ENCODE assay signal across 7 cellular contexts in the genomic region with DNA sequence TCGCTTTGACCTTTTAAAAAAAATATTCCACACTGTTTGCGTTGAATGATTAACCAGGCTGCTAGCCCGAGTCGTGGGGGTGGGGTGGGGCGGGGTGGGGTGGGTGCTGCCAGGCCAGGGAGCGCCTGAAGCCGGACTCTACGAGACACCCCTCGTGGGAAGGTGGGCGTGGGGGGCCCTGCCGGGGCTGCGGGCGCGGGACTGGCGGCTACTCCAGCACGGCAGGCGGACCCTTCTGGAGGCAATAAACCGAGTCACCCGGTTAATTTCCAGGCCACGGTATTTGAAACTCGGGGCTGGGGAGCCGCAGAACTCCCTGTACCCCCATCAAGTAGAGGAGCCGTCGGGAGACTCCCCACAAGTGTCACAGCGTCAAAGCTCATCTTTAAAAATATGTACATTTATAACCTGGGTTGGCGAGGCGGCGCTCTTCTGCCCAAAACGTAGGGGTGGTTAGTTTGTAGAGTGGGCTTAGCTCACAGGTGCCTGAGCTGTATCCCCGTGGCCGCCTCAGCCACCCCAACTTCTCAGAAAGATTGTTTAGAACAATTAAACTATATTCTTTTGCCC. TPM values are rescaled to one million over a fixed set of nuclear protein-coding genes. Genes with fewer than 3 reads are reported as not detected.
DNase-seq lines count a peak whose midpoint lies in the region; ATAC-seq and TF ChIP-seq lines count a peak whose summit lies in the region.

No MANE protein-coding gene starts in this region.

- peak; percentile 16 for ATAC-seq in GM18868 (IDR thresholded peaks at IDR 0.05; ENCODE audit: unreplicated experiment)
- no peak for ATAC-seq in HG03196 (IDR thresholded peaks at IDR 0.05; ENCODE audit: unreplicated experiment)

- peak overlapping the region; percentile 98 for H3K4me3 ChIP-seq in fibroblast of villous mesenchyme (ENCODE audit: low read depth, low read length)

- TF ChIP-seq CTCF in fibroblast of villous mesenchyme (IDR thresholded peaks at IDR 0.05; ENCODE audit: insufficient read depth, low read depth, low read length): peak; percentile 3

- peak; percentile 50 for DNase-seq in NCI-H69 (lab: John Stamatoyannopoulos, UW)
- peak; percentile 15 for DNase-seq in activated T-helper 1 cell treated with Interleukin-2 at 50 U/mL for 16 hours (ENCODE audit: low read depth)
- no peak for DNase-seq in fibroblast of villous mesenchyme (ENCODE audit: low read depth)
- DNase-seq in pons (ENCODE audit: low spot score): peak; percentile 28
- no peak for DNase-seq in HPDE6-E6E7 (ENCODE audit: extremely low spot score)

RNA-seq across cellular contexts. Expression of a gene that starts 1.2 kb away (rescaled TPM):
- total RNA-seq in fibroblast of villous mesenchyme: 19.0 and 26.3 TPM in 2 replicates

Comparison
In these comparisons a context has a peak if more than half of its experiments do, and no peak if none do; other contexts are left out.
1. DNase-seq: peak in NCI-H69 (single experiment), activated T-helper 1 cell treated with Interleukin-2 at 50 U/mL for 16 hours (single experiment) and pons (single experiment); none in fibroblast of villous mesenchyme (single experiment) and HPDE6-E6E7 (single experiment).